8 cellular contexts compared by ENCODE assay signal in genomic region chrX:63784902-63785692, GRCh38. TPM values are rescaled to one million over a fixed set of nuclear protein-coding genes. Genes with fewer than 3 reads are reported as not detected.
A peak's percentile ranks its signal among the peaks of the same experiment; 100 is the strongest.
DNase-seq lines count a peak whose midpoint lies in the region; ATAC-seq lines count a peak whose summit lies in the region.

ARHGEF9 (minus strand) TSS chrX:63785214; CDS start chrX:63785145, 69 bp downstream.

- no peaks in the 10 kb centered on the region for H3K36me3 Mint-ChIP-seq in stimulated activated naive B cell treated with anti-CD40 and anti-IgM and Interleukin-4, amounts not matched to agents 10 μg/mL and 1 μg/mL and 100 μg/mL, for 72 hours

- peak within 1 kb of the TSS; percentile 73 to 84 for H3K4me3 Mint-ChIP-seq in stimulated activated naive B cell treated with anti-CD40 and anti-IgM and Interleukin-4, amounts not matched to agents 10 μg/mL and 1 μg/mL and 100 μg/mL, for 72 hours

- DNase-seq in ELF-1 (ENCODE audit: low read depth, low spot score) (peak; percentile 74), NCI-H128 (lab: John Stamatoyannopoulos, UW; ENCODE audit: unreplicated experiment) (peak; percentile 18), cerebellum (ENCODE audit: low spot score) (no peak), left kidney (ENCODE audit: low read depth, low spot score) (peak; percentile 88), COR-L47 (lab: John Stamatoyannopoulos, UW) (no peak)
- DNase-seq in stimulated activated naive B cell treated with anti-CD40 and anti-IgM and Interleukin-4, amounts not matched to agents 10 μg/mL and 1 μg/mL and 100 μg/mL, for 72 hours, result no peak

- no peaks in the 10 kb centered on the region for H3K27me3 Mint-ChIP-seq in stimulated activated naive B cell treated with anti-CD40 and anti-IgM and Interleukin-4, amounts not matched to agents 10 μg/mL and 1 μg/mL and 100 μg/mL, for 72 hours

- peak; percentile 65 to 68 for ATAC-seq in stimulated activated naive B cell treated with anti-CD40 and anti-IgM and Interleukin-4, amounts not matched to agents 10 μg/mL and 1 μg/mL and 100 μg/mL, for 72 hours (replicated peaks)
- ATAC-seq in GM21786 (IDR thresholded peaks at IDR 0.05; ENCODE audit: unreplicated experiment) (no peak), HG02623 (IDR thresholded peaks at IDR 0.05; ENCODE audit: unreplicated experiment) (no peak)

- H3K9me3 Mint-ChIP-seq in stimulated activated naive B cell treated with anti-CD40 and anti-IgM and Interleukin-4, amounts not matched to agents 10 μg/mL and 1 μg/mL and 100 μg/mL, for 72 hours, result no peaks in the 10 kb centered on the region

- H3K27ac Mint-ChIP-seq in stimulated activated naive B cell treated with anti-CD40 and anti-IgM and Interleukin-4, amounts not matched to agents 10 μg/mL and 1 μg/mL and 100 μg/mL, for 72 hours, result peak within 1 kb of the TSS; percentile 56

- H3K4me1 Mint-ChIP-seq in stimulated activated naive B cell treated with anti-CD40 and anti-IgM and Interleukin-4, amounts not matched to agents 10 μg/mL and 1 μg/mL and 100 μg/mL, for 72 hours, result no peaks in the 10 kb centered on the region

RNA-seq across cellular contexts. Expression of gene ARHGEF9, which starts in this region (rescaled TPM):
- 55.4 TPM for total RNA-seq in cerebellum

Comparison
In these comparisons a context has a peak if more than half of its experiments do, and no peak if none do; other contexts are left out.
1. DNase-seq: peak in ELF-1 (single experiment), NCI-H128 (single experiment) and left kidney (single experiment); none in cerebellum (single experiment), stimulated activated naive B cell treated with anti-CD40 and anti-IgM and Interleukin-4, amounts not matched to agents 10 μg/mL and 1 μg/mL and 100 μg/mL, for 72 hours (single experiment) and COR-L47 (single experiment).
2. ATAC-seq: peak in stimulated activated naive B cell treated with anti-CD40 and anti-IgM and Interleukin-4, amounts not matched to agents 10 μg/mL and 1 μg/mL and 100 μg/mL, for 72 hours (2 of 2); none in GM21786 (single experiment) and HG02623 (single experiment).